ENCODE assay signal across 1 cellular context in genomic region chr13:99987180-99988047, GRCh38.
TF ChIP-seq lines count a peak whose summit lies in the region.

No MANE protein-coding gene starts in this region.

TF ChIP-seq in WTC11, 78 proteins besides CTCF, POLR2A, EP300 and RAD21 (continued from another document and continues in another):
- TF ChIP-seq ZNF532 (CRISPR knock-in tag; IDR thresholded peaks at IDR 0.05; ENCODE audit: borderline replicate concordance) (no peak), NR3C1 (CRISPR knock-in tag; conservative IDR thresholded peaks at IDR 0.05; ENCODE audit: low read depth) (no peak), MYBL2 (CRISPR knock-in tag; IDR thresholded peaks at IDR 0.05) (no peak), SP1 (CRISPR knock-in tag; conservative IDR thresholded peaks at IDR 0.05) (no peak), ZNF396 (CRISPR knock-in tag; IDR thresholded peaks at IDR 0.05; ENCODE audit: borderline replicate concordance) (no peak), HMGA2 (CRISPR knock-in tag; IDR thresholded peaks at IDR 0.05) (no peak), AR (CRISPR knock-in tag; IDR thresholded peaks at IDR 0.05) (0 out of 2 replicates have a peak, but pooled peaks have one; percentile 17), E2F5 (CRISPR knock-in tag; IDR thresholded peaks at IDR 0.05) (peak; percentile 63; the same call in 1 of the 2 replicates), ELF4 (CRISPR knock-in tag; IDR thresholded peaks at IDR 0.05; ENCODE audit: low read depth) (no peak), RORB (CRISPR knock-in tag; IDR thresholded peaks at IDR 0.05) (no peak), ZNF317 (CRISPR knock-in tag; IDR thresholded peaks at IDR 0.05; ENCODE audit: borderline replicate concordance, low read depth) (no peak), ERG (CRISPR knock-in tag; IDR thresholded peaks at IDR 0.05) (peak; percentile 85; the same call in 1 of the 2 replicates), PRDM15 (CRISPR knock-in tag; IDR thresholded peaks at IDR 0.05) (no peak), CREB1 (CRISPR knock-in tag; IDR thresholded peaks at IDR 0.05) (0 out of 2 replicates have a peak, but pooled peaks have one; percentile 63), ZNF416 (CRISPR knock-in tag; IDR thresholded peaks at IDR 0.05) (peak; percentile 86), GRHL2 (CRISPR knock-in tag; IDR thresholded peaks at IDR 0.05; ENCODE audit: insufficient replicate concordance, severe bottlenecking) (no peak), CBFB (CRISPR knock-in tag; IDR thresholded peaks at IDR 0.05; ENCODE audit: low read depth) (no peak), ZNF219 (CRISPR knock-in tag; IDR thresholded peaks at IDR 0.05; ENCODE audit: borderline replicate concordance) (no peak), MXD4 (CRISPR knock-in tag; IDR thresholded peaks at IDR 0.05; ENCODE audit: borderline replicate concordance) (no peak), ZBTB21 (CRISPR knock-in tag; IDR thresholded peaks at IDR 0.05; ENCODE audit: borderline replicate concordance) (no peak), NR2C2 (CRISPR knock-in tag; IDR thresholded peaks at IDR 0.05) (no peak), TEAD1 (CRISPR knock-in tag; IDR thresholded peaks at IDR 0.05) (peak; percentile 22; the same call in 1 of the 2 replicates), HMGXB4 (CRISPR knock-in tag; IDR thresholded peaks at IDR 0.05) (no peak), STAT6 (CRISPR knock-in tag; conservative IDR thresholded peaks at IDR 0.05; ENCODE audit: low read depth) (no peak), USF1 (CRISPR knock-in tag; IDR thresholded peaks at IDR 0.05) (no peak), E2F4 (CRISPR knock-in tag; IDR thresholded peaks at IDR 0.05; ENCODE audit: borderline replicate concordance, low read depth) (no peak), ZNF512 (CRISPR knock-in tag; IDR thresholded peaks at IDR 0.05; ENCODE audit: borderline replicate concordance) (no peak), ATF6 (CRISPR knock-in tag; IDR thresholded peaks at IDR 0.05) (no peak)
